ENCODE assay signal across 9 cellular contexts in genomic region chr10:48608279-48608681, GRCh38. TPM values are rescaled to one million over a fixed set of nuclear protein-coding genes. Genes with fewer than 3 reads are reported as not detected.
DNase-seq lines count a peak whose midpoint lies in the region; ATAC-seq and TF ChIP-seq lines count a peak whose summit lies in the region.
"Had no signal": no experiment of that assay in that cellular context is flagged by ENCODE, and none has a peak within 500 bp of the region (broad histone marks: within the 10 kb centered on the region; RNA-seq: fewer than 3 reads in every experiment).

No MANE protein-coding gene starts in this region.

- peak; percentile 64 for DNase-seq in A172 (ENCODE audit: low spot score)
- DNase-seq in G401 (ENCODE audit: low spot score), result peak; percentile 61
- DNase-seq in Karpas-422, result peak; percentile 90
- peak; percentile 73 for DNase-seq in WTC11 (ENCODE audit: low spot score)
- DNase-seq in germinal center (ENCODE audit: low spot score), result peak; percentile 80
- no peak for DNase-seq in spleen
- DNase-seq: left cardiac atrium had no signal

- no peaks in the 10 kb centered on the region; the same call in 1 of the 2 replicates for H3K27me3 ChIP-seq in Karpas-422 (ENCODE audit: low read length)
- peaks cover 0 to 62% (median 17%) of the 10 kb centered on the region in 7 donors for H3K27me3 ChIP-seq in spleen (replicated peaks in 1 of 7)

- no peaks in the 10 kb centered on the region for H4K20me1 ChIP-seq in Karpas-422 (ENCODE audit: insufficient read depth, low read depth, low read length)

- H3K9me3 ChIP-seq in Karpas-422 (ENCODE audit: low read length) (no peaks in the 10 kb centered on the region), spleen (no peaks in the 10 kb centered on the region)

- no peaks in the 10 kb centered on the region for H3K36me3 ChIP-seq in Karpas-422 (ENCODE audit: insufficient read depth, low read length)
- no peaks in the 10 kb centered on the region for H3K36me3 ChIP-seq in spleen

- H3K4me3 ChIP-seq in Karpas-422 (ENCODE audit: low read length) (no peak overlapping the region), spleen (no peak overlapping the region)

- in situ Hi-C loops in G401 (cut with HindIII; ENCODE audit: low sequenced_read_pairs), result no loop called here

- no peak overlapping the region for H3K27ac Mint-ChIP-seq in WTC11

- peaks cover 25% of the 10 kb centered on the region for H3K4me1 Mint-ChIP-seq in WTC11

- intact Hi-C loops in spleen (cut with DNase I; ENCODE audit: low total_unique reads), result no loop called here

- ATAC-seq in GM21825 (IDR thresholded peaks at IDR 0.05; ENCODE audit: unreplicated experiment) (peak; percentile 63), WTC11 (peak; percentile 93), HG02970 (IDR thresholded peaks at IDR 0.05; ENCODE audit: low FRiP score, unreplicated experiment) (no peak)

- WGBS in spleen, 5 donors, result 54 to 76% (median 59%) methylated on average over 3 of the region's 3 CpGs

- H3K4me1 ChIP-seq in Karpas-422 (ENCODE audit: low read length) (peaks cover 12% of the 10 kb centered on the region), spleen (peaks cover 8 to 47% (median 20%) of the 10 kb centered on the region in 6 donors)

- H3K9ac ChIP-seq in Karpas-422 (ENCODE audit: low read length), result no peak overlapping the region

- H3K27me3 Mint-ChIP-seq in WTC11 (ENCODE audit: low read depth), result peaks cover 41% of the 10 kb centered on the region

- no peak overlapping the region for H2AFZ ChIP-seq in Karpas-422 (ENCODE audit: low read length)

- no peak overlapping the region for H3K4me2 ChIP-seq in Karpas-422 (ENCODE audit: low read depth, low read length, poor library complexity, severe bottlenecking)

- TF ChIP-seq POLR2A in spleen (IDR thresholded peaks at IDR 0.05), result no peak

- CTCF ChIA-PET in WTC11 (lab: Charles Lee), result interaction anchor here (0.5 to 4.8 kb wide), 26 partner anchors 9 to 800 kb away, joined by 3 to 102 read pairs (median 4); no protein-coding TSS in a partner anchor

- no peaks in the 10 kb centered on the region for H3K36me3 Mint-ChIP-seq in WTC11

- peaks cover 4% of the 10 kb centered on the region; the same call in 1 of the 2 replicates for H3K9me3 Mint-ChIP-seq in WTC11

- peak; percentile 76 for TF ChIP-seq CTCF in WTC11 (IDR thresholded peaks at IDR 0.05)
- peak; percentile 19 to 82 (median 62) for TF ChIP-seq CTCF in spleen (IDR thresholded peaks at IDR 0.05 in 8 of 11, conservative IDR thresholded peaks at IDR 0.05 in 3 of 11)

- H3K4me3 Mint-ChIP-seq in WTC11, result no peak overlapping the region

- no peaks in the 10 kb centered on the region for H3K9me2 ChIP-seq in Karpas-422 (replicated peaks; ENCODE audit: insufficient read depth, low read length)

- H3K27ac ChIP-seq in Karpas-422 (ENCODE audit: low read length), result no peak overlapping the region
- no peak overlapping the region for H3K27ac ChIP-seq in spleen

- H3K79me2 ChIP-seq in Karpas-422 (ENCODE audit: low read length), result no peaks in the 10 kb centered on the region

- POLR2A ChIA-PET in WTC11 (lab: Charles Lee), result interaction anchor here (0.6 to 0.7 kb wide), 2 partner anchors 47 to 317 kb away, joined by 3 read pairs; no protein-coding TSS in a partner anchor

TF ChIP-seq in WTC11, 78 proteins besides CTCF, POLR2A, EP300 and RAD21:
- TF ChIP-seq RORB (CRISPR knock-in tag; IDR thresholded peaks at IDR 0.05), result no peak
- TF ChIP-seq, protein P1, sequence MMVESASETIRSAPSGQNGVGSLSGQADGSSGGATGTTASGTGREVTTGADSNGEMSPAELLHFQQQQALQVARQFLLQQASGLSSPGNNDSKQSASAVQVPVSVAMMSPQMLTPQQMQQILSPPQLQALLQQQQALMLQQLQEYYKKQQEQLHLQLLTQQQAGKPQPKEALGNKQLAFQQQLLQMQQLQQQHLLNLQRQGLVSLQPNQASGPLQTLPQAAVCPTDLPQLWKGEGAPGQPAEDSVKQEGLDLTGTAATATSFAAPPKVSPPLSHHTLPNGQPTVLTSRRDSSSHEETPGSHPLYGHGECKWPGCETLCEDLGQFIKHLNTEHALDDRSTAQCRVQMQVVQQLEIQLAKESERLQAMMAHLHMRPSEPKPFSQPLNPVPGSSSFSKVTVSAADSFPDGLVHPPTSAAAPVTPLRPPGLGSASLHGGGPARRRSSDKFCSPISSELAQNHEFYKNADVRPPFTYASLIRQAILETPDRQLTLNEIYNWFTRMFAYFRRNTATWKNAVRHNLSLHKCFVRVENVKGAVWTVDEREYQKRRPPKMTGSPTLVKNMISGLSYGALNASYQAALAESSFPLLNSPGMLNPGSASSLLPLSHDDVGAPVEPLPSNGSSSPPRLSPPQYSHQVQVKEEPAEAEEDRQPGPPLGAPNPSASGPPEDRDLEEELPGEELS (CRISPR knock-in tag; IDR thresholded peaks at IDR 0.05), result no peak
- TF ChIP-seq ATF2 (CRISPR knock-in tag; IDR thresholded peaks at IDR 0.05; ENCODE audit: borderline replicate concordance, low read depth), result no peak
- no peak for TF ChIP-seq ZNF425 (CRISPR knock-in tag; conservative IDR thresholded peaks at IDR 0.05)
- no peak for TF ChIP-seq ZNF396 (CRISPR knock-in tag; IDR thresholded peaks at IDR 0.05; ENCODE audit: borderline replicate concordance)
- no peak for TF ChIP-seq SOX15 (CRISPR knock-in tag; IDR thresholded peaks at IDR 0.05)
- no peak for TF ChIP-seq ZNF232 (CRISPR knock-in tag; IDR thresholded peaks at IDR 0.05)
- no peak for TF ChIP-seq ZNF317 (CRISPR knock-in tag; IDR thresholded peaks at IDR 0.05; ENCODE audit: borderline replicate concordance, low read depth)
- no peak for TF ChIP-seq ESRRA (CRISPR knock-in tag; IDR thresholded peaks at IDR 0.05; ENCODE audit: borderline replicate concordance)

RNA-seq across cellular contexts. Expression of gene ARHGAP22, which starts 3.4 kb away (rescaled TPM):
- 6.1 and 8.2 TPM in 2 replicates for total RNA-seq in A172 (2014; rRNA removed; shearing (Covaris generic))
- total RNA-seq in G401 (2014; rRNA removed; shearing (Covaris generic)), result 1.2 and 4.0 TPM in 2 replicates
- total RNA-seq in Karpas-422 (2014; rRNA removed; shearing (Covaris generic); ENCODE audit: low replicate concordance), result 0.07 and 6.1 TPM in 2 replicates
- total RNA-seq in WTC11 (2021) (8.2 to 8.6 TPM (median 8.3 TPM) in 3 replicates), spleen (1 to 10 TPM in 5 of 7 donors, under 1 TPM in 2; 0.56 to 7.5 (median 3.1) TPM)
- polyA plus RNA-seq in spleen, result 1 to 10 TPM; 1.9 to 5.1 (median 3.4) TPM
